23 cellular contexts compared by ENCODE assay signal in the genomic region with DNA sequence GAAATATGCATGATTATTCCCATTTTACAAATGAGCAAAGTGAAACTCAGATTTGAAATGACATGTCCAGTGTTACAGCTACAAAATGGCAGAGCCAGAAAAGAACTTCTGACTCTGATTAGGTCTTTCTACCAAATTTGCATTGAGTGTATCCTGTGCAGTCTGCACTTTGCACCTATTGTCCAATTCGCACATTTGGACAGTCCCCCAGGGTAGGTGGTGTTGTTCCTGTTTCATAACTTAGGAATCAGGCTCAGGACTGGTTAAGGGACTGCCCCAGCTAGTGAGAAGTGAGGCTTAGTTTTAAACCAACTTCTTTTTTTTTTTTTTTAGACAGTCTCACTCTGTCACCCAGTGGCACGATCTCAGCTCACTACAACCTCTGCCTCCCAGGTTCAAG.
"Had no signal": no experiment of that assay in that cellular context is flagged by ENCODE, and none has a peak within 500 bp of the region (broad histone marks: within the 10 kb centered on the region; RNA-seq: fewer than 3 reads in every experiment).

No MANE protein-coding gene starts in this region.

- ATAC-seq: activated CD8-positive, alpha-beta T cell treated with anti-CD3 and anti-CD28 coated beads for 36 hours; activated naive CD4-positive, alpha-beta T cell treated with anti-CD3 and anti-CD28 coated beads, Interleukin-2, amount 50 U/mL, for 72 hours had no signal

- H3K27me3 Mint-ChIP-seq: activated CD4-positive, alpha-beta T cell treated with anti-CD3 and anti-CD28 coated beads, Interleukin-2, amount 10 ng/mL, durations not matched to agents 24 days and 14 days; activated CD8-positive, alpha-beta T cell treated with anti-CD3 and anti-CD28 coated beads for 36 hours; brain had no signal

- H3K4me1 Mint-ChIP-seq: activated CD4-positive, alpha-beta T cell treated with anti-CD3 and anti-CD28 coated beads, Interleukin-2, amount 10 ng/mL, durations not matched to agents 24 days and 14 days had no signal

- DNase-seq: activated CD4-positive, alpha-beta T cell treated with anti-CD3 and anti-CD28 coated beads, Interleukin-2, amount 10 ng/mL, durations not matched to agents 24 days and 14 days; activated CD4-positive, alpha-beta T cell treated with anti-CD3 and anti-CD28 coated beads, Interleukin-2, amount 50 U/mL, for 4 hours; activated CD8-positive, alpha-beta T cell treated with anti-CD3 and anti-CD28 coated beads for 36 hours; activated gamma-delta T cell; activated naive CD4-positive, alpha-beta T cell treated with anti-CD3 and anti-CD28 coated beads for 36 hours; activated T-cell treated with anti-CD3 and anti-CD28 coated beads, Interleukin-2, amount 50 U/mL, for 24 hours; adrenal gland; caudate nucleus; cerebellar nuclear complex; MG63; MV-4-11; NCI-H1092; NCI-H1436 treated with DMSO at 0.1 percent for 48 hours; NCI-H1694 treated with DMSO at 0.1 percent for 48 hours; NCI-H2029; NCI-H345; NCI-H524 treated with DMSO at 0.1 percent for 48 hours; Right ventricle myocardium superior; SW 1271; T1000 had no signal

- H3K27ac Mint-ChIP-seq: activated CD4-positive, alpha-beta T cell treated with anti-CD3 and anti-CD28 coated beads, Interleukin-2, amount 10 ng/mL, durations not matched to agents 24 days and 14 days; activated CD8-positive, alpha-beta T cell treated with anti-CD3 and anti-CD28 coated beads for 36 hours; activated naive CD4-positive, alpha-beta T cell treated with anti-CD3 and anti-CD28 coated beads for 36 hours; activated T-cell treated with anti-CD3 and anti-CD28 coated beads, Interleukin-2, amount 50 U/mL, for 24 hours; activated T-helper 2 cell treated with anti-CD3 and anti-CD28 coated beads, Interferon-gamma antibody, Interleukin-2, Interleukin-4, amounts not matched to agents 10 μg/mL and 5 μg/mL and 100 μg/mL, durations not matched to agents 14 hours and 24 hours and 36 hours; brain had no signal

- H3K36me3 Mint-ChIP-seq: activated naive CD4-positive, alpha-beta T cell treated with anti-CD3 and anti-CD28 coated beads, Interleukin-2, amount 50 U/mL, for 72 hours; brain had no signal

- H3K4me3 Mint-ChIP-seq: activated CD4-positive, alpha-beta T cell treated with anti-CD3 and anti-CD28 coated beads, Interleukin-2, amount 10 ng/mL, durations not matched to agents 24 days and 14 days; activated CD8-positive, alpha-beta T cell treated with anti-CD3 and anti-CD28 coated beads for 36 hours; activated naive CD4-positive, alpha-beta T cell treated with anti-CD3 and anti-CD28 coated beads for 36 hours; activated T-cell treated with anti-CD3 and anti-CD28 coated beads, Interleukin-2, amount 50 U/mL, for 24 hours; brain had no signal

- H3K9me3 Mint-ChIP-seq: activated CD4-positive, alpha-beta T cell treated with anti-CD3 and anti-CD28 coated beads, Interleukin-2, amount 10 ng/mL, durations not matched to agents 24 days and 14 days; activated CD8-positive, alpha-beta T cell treated with anti-CD3 and anti-CD28 coated beads for 36 hours; activated naive CD4-positive, alpha-beta T cell treated with anti-CD3 and anti-CD28 coated beads for 36 hours; activated naive CD4-positive, alpha-beta T cell treated with anti-CD3 and anti-CD28 coated beads, Interleukin-2, amount 50 U/mL, for 72 hours; activated T-cell treated with anti-CD3 and anti-CD28 coated beads, Interleukin-2, amount 50 U/mL, for 24 hours; activated T-helper 2 cell treated with anti-CD3 and anti-CD28 coated beads, Interferon-gamma antibody, Interleukin-2, Interleukin-4, amounts not matched to agents 10 μg/mL and 5 μg/mL and 100 μg/mL, durations not matched to agents 14 hours and 24 hours and 36 hours; brain had no signal
